1 cellular context compared by ENCODE assay signal in the genomic region with DNA sequence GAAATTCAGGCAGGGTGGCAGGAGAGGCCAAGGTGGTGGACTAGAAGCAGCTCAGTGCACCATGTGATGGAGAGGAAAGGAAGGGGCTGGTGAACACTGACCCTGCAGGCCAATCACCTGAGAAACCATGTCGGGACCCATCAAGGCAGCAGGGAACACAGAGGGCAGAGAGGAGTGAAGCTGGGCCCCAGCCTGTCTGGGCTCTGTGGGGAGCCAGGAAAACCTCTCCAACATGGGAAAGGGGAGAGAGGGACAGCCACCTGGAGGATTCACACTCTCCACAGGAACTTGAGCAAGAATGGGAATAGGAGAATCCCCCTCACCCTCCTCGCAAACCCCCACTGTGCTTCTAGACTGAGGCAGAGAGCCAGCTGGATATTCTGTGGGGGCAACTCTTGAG.
TF ChIP-seq lines count a peak whose summit lies in the region.

No MANE protein-coding gene starts in this region.

TF ChIP-seq in WTC11, 78 proteins besides CTCF, POLR2A, EP300 and RAD21 (continued from another document):
- TF ChIP-seq ZSCAN18 (CRISPR knock-in tag; IDR thresholded peaks at IDR 0.05) (no peak), ZNF232 (CRISPR knock-in tag; IDR thresholded peaks at IDR 0.05) (no peak), ZNF317 (CRISPR knock-in tag; IDR thresholded peaks at IDR 0.05; ENCODE audit: borderline replicate concordance, low read depth) (no peak), PRRX2 (CRISPR knock-in tag; IDR thresholded peaks at IDR 0.05) (no peak), ESRRA (CRISPR knock-in tag; IDR thresholded peaks at IDR 0.05; ENCODE audit: borderline replicate concordance) (no peak), HMGA2 (CRISPR knock-in tag; IDR thresholded peaks at IDR 0.05) (no peak), ELF4 (CRISPR knock-in tag; IDR thresholded peaks at IDR 0.05; ENCODE audit: low read depth) (no peak), ZNF671 (CRISPR knock-in tag; IDR thresholded peaks at IDR 0.05) (no peak), ZNF219 (CRISPR knock-in tag; IDR thresholded peaks at IDR 0.05; ENCODE audit: borderline replicate concordance) (no peak), CREM (CRISPR knock-in tag; IDR thresholded peaks at IDR 0.05) (no peak), ATF6 (CRISPR knock-in tag; IDR thresholded peaks at IDR 0.05) (no peak)
- TF ChIP-seq, protein P1, sequence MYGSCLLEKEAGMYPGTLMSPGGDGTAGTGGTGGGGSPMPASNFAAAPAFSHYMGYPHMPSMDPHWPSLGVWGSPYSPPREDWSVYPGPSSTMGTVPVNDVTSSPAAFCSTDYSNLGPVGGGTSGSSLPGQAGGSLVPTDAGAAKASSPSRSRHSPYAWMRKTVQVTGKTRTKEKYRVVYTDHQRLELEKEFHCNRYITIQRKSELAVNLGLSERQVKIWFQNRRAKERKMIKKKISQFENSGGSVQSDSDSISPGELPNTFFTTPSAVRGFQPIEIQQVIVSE (CRISPR knock-in tag; IDR thresholded peaks at IDR 0.05; ENCODE audit: borderline replicate concordance): no peak
